Comparison of ENCODE assay signal across 32 cellular contexts in genomic region chr9:93871286-93871685, GRCh38.
"Had no signal": no experiment of that assay in that cellular context is flagged by ENCODE, and none has a peak within 500 bp of the region (broad histone marks: within the 10 kb centered on the region; RNA-seq: fewer than 3 reads in every experiment).

No MANE protein-coding gene starts in this region.

- H3K27ac Mint-ChIP-seq: activated B cell treated with CpG ODN at 0.5 μM for 24 hours; activated T-cell treated with anti-CD3 and anti-CD28 coated beads, Interleukin-2, amount 50 U/mL, for 72 hours; dendritic cell treated with granulocyte-macrophage colony-stimulating factor and Interleukin-4, amounts not matched to agents 40 ng/mL and 50 ng/mL, for 4 days; mesothelial cell of epicardium; naive B cell; stimulated activated effector memory CD8-positive, alpha-beta T cell treated with anti-CD3 and anti-CD28 coated beads, Interleukin-12 subunit alpha, Interleukin-12 subunit beta, amount 100 ng/mL, for 72 hours; stimulated activated naive CD8-positive, alpha-beta T cell treated with anti-CD3 and anti-CD28 coated beads, Interleukin-15, Interleukin-2, amounts not matched to agents 100 ng/mL and 50 ng/mL, for 24 hours had no signal

- H3K9me3 ChIP-seq: neutrophil, prostate gland had no signal

- H3K36me3 ChIP-seq: esophagus squamous epithelium, heart right ventricle, neutrophil, prostate gland, thoracic aorta, uterus had no signal

- H3K4me3 Mint-ChIP-seq: activated B cell treated with CpG ODN at 0.5 μM for 24 hours; activated T-cell treated with anti-CD3 and anti-CD28 coated beads, Interleukin-2, amount 50 U/mL, for 72 hours; central memory CD8-positive, alpha-beta T cell; dendritic cell treated with granulocyte-macrophage colony-stimulating factor and Interleukin-4, amounts not matched to agents 40 ng/mL and 50 ng/mL, for 4 days; mesothelial cell of epicardium; nephron progenitor cell; stimulated activated effector memory CD8-positive, alpha-beta T cell treated with anti-CD3 and anti-CD28 coated beads, Interleukin-12 subunit alpha, Interleukin-12 subunit beta, amount 100 ng/mL, for 72 hours; stimulated activated naive CD8-positive, alpha-beta T cell treated with anti-CD3 and anti-CD28 coated beads, Interleukin-15, Interleukin-2, amounts not matched to agents 100 ng/mL and 50 ng/mL, for 24 hours had no signal

- ATAC-seq: activated naive CD4-positive, alpha-beta T cell treated with anti-CD3 and anti-CD28 coated beads, Interleukin-2, amount 50 U/mL, for 72 hours; activated T-cell treated with anti-CD3 and anti-CD28 coated beads, Interleukin-2, amount 50 U/mL, for 72 hours; heart right ventricle; left cardiac atrium; sciatic nerve; stimulated activated effector memory CD8-positive, alpha-beta T cell treated with anti-CD3 and anti-CD28 coated beads, Interleukin-12 subunit alpha, Interleukin-12 subunit beta, amount 100 ng/mL, for 72 hours had no signal

- H3K4me1 ChIP-seq: esophagus squamous epithelium, heart right ventricle, prostate gland, uterus had no signal

- FAIRE-seq: bronchial epithelial cell, keratinocyte had no signal

- DNase-seq: activated B cell treated with CpG ODN at 0.5 μM for 24 hours; activated CD4-positive, alpha-beta T cell treated with anti-CD3 and anti-CD28 coated beads, Interleukin-2, amount 50 U/mL, for 4 hours; activated naive CD4-positive, alpha-beta T cell; activated T-cell treated with anti-CD3 and anti-CD28 coated beads for 4 hours; activated T-cell treated with anti-CD3 and anti-CD28 coated beads, Interleukin-2, amount 50 U/mL, for 72 hours; anterior cingulate cortex; esophagus squamous epithelium; foreskin melanocyte; heart right ventricle; left cardiac atrium; mammary epithelial cell; naive B cell; nephron progenitor cell; retina; stimulated activated CD4-positive, alpha-beta T cell treated with anti-CD3 and anti-CD28 coated beads, Interleukin-12 subunit alpha, Interleukin-12 subunit beta, amount 100 ng/mL, for 4 hours; stimulated activated CD4-positive, alpha-beta T cell treated with anti-CD3 and anti-CD28 coated beads, Interleukin-4, amount 100 ng/mL, for 24 hours; T1000; trophoblast cell; uterus had no signal

- H3K4me1 Mint-ChIP-seq: activated B cell treated with CpG ODN at 0.5 μM for 24 hours; central memory CD8-positive, alpha-beta T cell; mesothelial cell of epicardium; naive B cell; stimulated activated effector memory CD8-positive, alpha-beta T cell treated with anti-CD3 and anti-CD28 coated beads, Interleukin-12 subunit alpha, Interleukin-12 subunit beta, amount 100 ng/mL, for 72 hours had no signal

- H3K4me3 ChIP-seq: esophagus squamous epithelium, heart right ventricle, prostate gland, skin epidermis, thoracic aorta, uterus had no signal

- H3K27ac ChIP-seq: esophagus squamous epithelium, heart right ventricle, neutrophil, prostate gland, skin epidermis, thoracic aorta, uterus had no signal

- H3K36me3 Mint-ChIP-seq: stimulated activated effector memory CD8-positive, alpha-beta T cell treated with anti-CD3 and anti-CD28 coated beads, Interleukin-12 subunit alpha, Interleukin-12 subunit beta, amount 100 ng/mL, for 72 hours had no signal

- H3K27me3 ChIP-seq: neutrophil, uterus had no signal
